Comparison of ENCODE assay signal across 12 cellular contexts in the genomic region with DNA sequence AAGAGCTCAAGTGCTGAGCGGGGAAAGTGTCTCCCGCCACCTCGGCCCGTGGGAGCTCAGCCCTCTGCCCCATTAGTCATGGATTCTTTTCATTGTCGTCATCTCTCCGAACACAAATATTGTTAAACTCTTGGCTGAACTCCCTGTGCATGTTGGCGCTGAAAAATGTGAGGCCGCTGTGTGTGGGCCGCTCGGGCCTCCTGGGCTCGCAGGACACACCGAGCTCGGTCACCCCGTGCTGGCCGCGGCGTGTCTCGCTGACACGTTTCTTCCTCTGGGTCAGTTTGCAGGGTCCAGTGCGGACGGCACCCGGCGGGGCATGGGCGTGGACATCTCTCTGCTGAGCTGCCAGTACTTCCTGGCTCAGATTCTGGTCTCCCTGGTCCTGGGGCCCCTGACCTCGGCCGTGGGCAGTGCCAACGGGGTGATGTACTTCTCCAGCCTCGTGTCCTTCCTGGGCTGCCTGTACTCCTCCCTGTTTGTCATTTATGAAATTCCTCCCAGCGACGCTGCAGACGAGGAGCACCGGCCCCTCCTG. TPM values are rescaled to one million over a fixed set of nuclear protein-coding genes. Genes with fewer than 3 reads are reported as not detected.
DNase-seq lines count a peak whose midpoint lies in the region; ATAC-seq, FAIRE-seq and TF ChIP-seq lines count a peak whose summit lies in the region.
"Had no signal": no experiment of that assay in that cellular context is flagged by ENCODE, and none has a peak within 500 bp of the region (broad histone marks: within the 10 kb centered on the region; RNA-seq: fewer than 3 reads in every experiment).

No MANE protein-coding gene starts in this region.

- H3K27ac Mint-ChIP-seq in activated T-cell treated with anti-CD3 and anti-CD28 coated beads, Interleukin-2, amount 50 U/mL, for 24 hours, result peak overlapping the region; percentile 5
- no peak overlapping the region for H3K27ac Mint-ChIP-seq in activated CD4-positive, alpha-beta T cell treated with anti-CD3 and anti-CD28 coated beads, Interleukin-2, amount 10 ng/mL, durations not matched to agents 24 days and 14 days

- H3K9me3 ChIP-seq in endothelial cell of umbilical vein (replicated peaks; ENCODE audit: control insufficient read depth, insufficient read depth, low read length), result no peaks in the 10 kb centered on the region

- dilution Hi-C loops in endothelial cell of umbilical vein (cut with MboI; ENCODE audit: extremely low pct_ligation_motif_present, low sequenced_read_pairs), result no loop called here

- H3K36me3 Mint-ChIP-seq in activated T-cell treated with anti-CD3 and anti-CD28 coated beads, Interleukin-2, amount 50 U/mL, for 24 hours (ENCODE audit: low read depth), result no peaks in the 10 kb centered on the region
- no peaks in the 10 kb centered on the region for H3K36me3 Mint-ChIP-seq in activated CD4-positive, alpha-beta T cell treated with anti-CD3 and anti-CD28 coated beads, Interleukin-2, amount 10 ng/mL, durations not matched to agents 24 days and 14 days (ENCODE audit: low read depth)

- no peaks in the 10 kb centered on the region for H3K9me3 Mint-ChIP-seq in activated T-cell treated with anti-CD3 and anti-CD28 coated beads, Interleukin-2, amount 50 U/mL, for 24 hours
- no peaks in the 10 kb centered on the region for H3K9me3 Mint-ChIP-seq in activated CD4-positive, alpha-beta T cell treated with anti-CD3 and anti-CD28 coated beads, Interleukin-2, amount 10 ng/mL, durations not matched to agents 24 days and 14 days

- BruUV-seq in endothelial cell of umbilical vein (replicated peaks; lab: Mats Ljungman, UMichigan), result no TSS peak

- CTCF ChIA-PET in endothelial cell of umbilical vein (lab: Charles Lee), result interaction anchor here (0.7 to 1.9 kb wide), 9 partner anchors 9 to 368 kb away, joined by 3 to 8 read pairs (median 3); no protein-coding TSS in a partner anchor

- no peaks in the 10 kb centered on the region for H3K27me3 ChIP-seq in endothelial cell of umbilical vein (ENCODE audit: control insufficient read depth in 2 of 2, insufficient read depth in 2 of 2, low read length in 2 of 2)

- ATAC-seq in GM21619 (IDR thresholded peaks at IDR 0.05; ENCODE audit: unreplicated experiment), result no peak

- H3K9me1 ChIP-seq in endothelial cell of umbilical vein (replicated peaks; ENCODE audit: control insufficient read depth, extremely low read depth, insufficient read depth, low read length), result no peaks in the 10 kb centered on the region

- H3K4me1 Mint-ChIP-seq in activated T-cell treated with anti-CD3 and anti-CD28 coated beads, Interleukin-2, amount 50 U/mL, for 24 hours (ENCODE audit: low read depth), result no peaks in the 10 kb centered on the region
- H3K4me1 Mint-ChIP-seq in activated CD4-positive, alpha-beta T cell treated with anti-CD3 and anti-CD28 coated beads, Interleukin-2, amount 10 ng/mL, durations not matched to agents 24 days and 14 days, result no peaks in the 10 kb centered on the region

- H3K9ac ChIP-seq in endothelial cell of umbilical vein (replicated peaks; ENCODE audit: extremely low read depth, insufficient read depth, low read length), result no peak overlapping the region

- TF ChIP-seq CTCF in endothelial cell of umbilical vein (IDR thresholded peaks at IDR 0.05; ENCODE audit: extremely low read depth in 1 of 2, insufficient read depth in 1 of 2, low read depth in 1 of 2, low read length in 2 of 2), result no peak

- H3K4me1 ChIP-seq in endothelial cell of umbilical vein (ENCODE audit: control insufficient read depth, extremely low read depth, insufficient read depth, low read length), result no peaks in the 10 kb centered on the region

- intact Hi-C loops in endothelial cell of umbilical vein (cut with micrococcal nuclease), result no loop called here
- intact Hi-C loops in activated CD4-positive, alpha-beta T cell treated with anti-CD3 and anti-CD28 coated beads, Interleukin-2, amount 10 ng/mL, durations not matched to agents 24 days and 14 days (cut with micrococcal nuclease), result no loop called here

- H3K27me3 Mint-ChIP-seq in activated T-cell treated with anti-CD3 and anti-CD28 coated beads, Interleukin-2, amount 50 U/mL, for 24 hours, result no peaks in the 10 kb centered on the region
- H3K27me3 Mint-ChIP-seq in activated CD4-positive, alpha-beta T cell treated with anti-CD3 and anti-CD28 coated beads, Interleukin-2, amount 10 ng/mL, durations not matched to agents 24 days and 14 days, result no peaks in the 10 kb centered on the region

- H4K20me1 ChIP-seq in endothelial cell of umbilical vein (replicated peaks; ENCODE audit: control insufficient read depth, extremely low read depth, insufficient read depth, low read length), result no peaks in the 10 kb centered on the region

- POLR2A ChIA-PET in endothelial cell of umbilical vein (lab: Charles Lee), result no interaction called here

- H3K36me3 ChIP-seq in endothelial cell of umbilical vein (ENCODE audit: control insufficient read depth in 2 of 2, extremely low read depth in 1 of 2, insufficient read depth in 2 of 2, low read length in 2 of 2), result no peaks in the 10 kb centered on the region

- H3K79me2 ChIP-seq in endothelial cell of umbilical vein (ENCODE audit: control insufficient read depth, insufficient read depth, low read length), result no peaks in the 10 kb centered on the region

- H3K27ac ChIP-seq in endothelial cell of umbilical vein (ENCODE audit: insufficient read depth, low read depth, low read length), result no peak overlapping the region

- FAIRE-seq in endothelial cell of umbilical vein (lab: Jason Lieb, UNC), result peak; percentile 68
- FAIRE-seq: A204.1 had no signal

- no peak overlapping the region for H2AFZ ChIP-seq in endothelial cell of umbilical vein (ENCODE audit: low read depth, low read length)

- DNase-seq in activated T-cell treated with anti-CD3 and anti-CD28 coated beads, Interleukin-2, amount 50 U/mL, for 24 hours, result no peak
- no peak for DNase-seq in activated T-cell treated with anti-CD3 and anti-CD28 coated beads, Interleukin-2, amount 50 U/mL, for 48 hours
- DNase-seq in endothelial cell of umbilical vein (ENCODE audit: low read depth, low spot score), result peak; percentile 36
- DNase-seq in midbrain (lab: John Stamatoyannopoulos, UW), result peak; percentile 47
- no peak for DNase-seq in activated CD4-positive, alpha-beta T cell treated with anti-CD3 and anti-CD28 coated beads, Interleukin-2, amount 10 ng/mL, durations not matched to agents 24 days and 14 days
- no peak for DNase-seq in globus pallidus (ENCODE audit: low spot score)
- DNase-seq in NCI-H526 (lab: John Stamatoyannopoulos, UW), result no peak
- DNase-seq: activated naive CD4-positive, alpha-beta T cell treated with Interleukin-2 at 50 U/mL for 16 hours; NCI-H446 treated with DMSO at 0.1 percent for 48 hours; stimulated activated CD4-positive, alpha-beta T cell treated with anti-CD3 and anti-CD28 coated beads, Interleukin-12 subunit alpha, Interleukin-12 subunit beta, amount 100 ng/mL, for 4 hours had no signal

- no peak overlapping the region for H3K4me2 ChIP-seq in endothelial cell of umbilical vein (ENCODE audit: insufficient read depth, low read length)

- no peak overlapping the region for H3K4me3 ChIP-seq in endothelial cell of umbilical vein (replicated peaks in 1 of 3; ENCODE audit: insufficient read depth in 1 of 3, low read depth in 1 of 3, low read length in 3 of 3)

- no peak for TF ChIP-seq POLR2A in endothelial cell of umbilical vein (IDR thresholded peaks at IDR 0.05; ENCODE audit: low read depth, low read length)

- H3K4me3 Mint-ChIP-seq in activated T-cell treated with anti-CD3 and anti-CD28 coated beads, Interleukin-2, amount 50 U/mL, for 24 hours, result no peak overlapping the region
- no peak overlapping the region for H3K4me3 Mint-ChIP-seq in activated CD4-positive, alpha-beta T cell treated with anti-CD3 and anti-CD28 coated beads, Interleukin-2, amount 10 ng/mL, durations not matched to agents 24 days and 14 days

TF ChIP-seq in endothelial cell of umbilical vein, 7 proteins besides CTCF, POLR2A, EP300 and RAD21:
- TF ChIP-seq MYC (IDR thresholded peaks at IDR 0.05; ENCODE audit: low read depth, low read length), result no peak
- TF ChIP-seq EZH2 (IDR thresholded peaks at IDR 0.05; ENCODE audit: borderline replicate concordance, low read depth, low read length, severe bottlenecking), result no peak
- no peak for TF ChIP-seq POLR2AphosphoS5 (IDR thresholded peaks at IDR 0.05; ENCODE audit: insufficient read depth, low read depth, low read length)
- TF ChIP-seq, protein P1, sequence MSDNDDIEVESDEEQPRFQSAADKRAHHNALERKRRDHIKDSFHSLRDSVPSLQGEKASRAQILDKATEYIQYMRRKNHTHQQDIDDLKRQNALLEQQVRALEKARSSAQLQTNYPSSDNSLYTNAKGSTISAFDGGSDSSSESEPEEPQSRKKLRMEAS (IDR thresholded peaks at IDR 0.05; ENCODE audit: insufficient read depth, insufficient read length), result no peak

RNA-seq across cellular contexts. Expression of a gene that starts 25.6 kb away (rescaled TPM):
- 1.1 and 1.4 TPM in 2 replicates for total RNA-seq in endothelial cell of umbilical vein
- 1.3 and 1.7 TPM in 2 replicates for polyA plus RNA-seq in endothelial cell of umbilical vein
- 0.63 and 1.1 TPM in 2 replicates for polyA plus RNA-seq in endothelial cell of umbilical vein (2011; cell fraction: cytosol; rRNA removed)
- polyA plus RNA-seq in endothelial cell of umbilical vein (2011; cell fraction: nucleus; rRNA removed), result 0.84 and 0.88 TPM in 2 replicates
- polyA plus RNA-seq in endothelial cell of umbilical vein (2012), result 1.2 and 1.4 TPM in 2 replicates
- polyA minus RNA-seq in endothelial cell of umbilical vein, result 0.68 and 1.8 TPM in 2 replicates
- polyA minus RNA-seq in endothelial cell of umbilical vein (2011; cell fraction: cytosol; rRNA and poly(A)+ RNA removed), result not detected
- polyA minus RNA-seq in endothelial cell of umbilical vein (2011; cell fraction: nucleus; rRNA and poly(A)+ RNA removed), result 0.72 and 1.6 TPM in 2 replicates
- total RNA-seq in activated CD4-positive, alpha-beta T cell treated with anti-CD3 and anti-CD28 coated beads, Interleukin-2, amount 10 ng/mL, durations not matched to agents 24 days and 14 days, result 0.12 and 0.38 TPM in 2 replicates

Comparison
In these comparisons a context has a peak if more than half of its experiments do, and no peak if none do; other contexts are left out.
1. DNase-seq: peak in endothelial cell of umbilical vein (single experiment) and midbrain (single experiment); none in activated T-cell treated with anti-CD3 and anti-CD28 coated beads, Interleukin-2, amount 50 U/mL, for 24 hours (single experiment), activated T-cell treated with anti-CD3 and anti-CD28 coated beads, Interleukin-2, amount 50 U/mL, for 48 hours (0 of 2), activated CD4-positive, alpha-beta T cell treated with anti-CD3 and anti-CD28 coated beads, Interleukin-2, amount 10 ng/mL, durations not matched to agents 24 days and 14 days (single experiment), globus pallidus (single experiment) and NCI-H526 (0 of 2).